ENCODE assay signal across 8 cellular contexts in genomic region chr11:67583319-67584204, GRCh38. TPM values are rescaled to one million over a fixed set of nuclear protein-coding genes. Genes with fewer than 3 reads are reported as not detected.
A peak's percentile ranks its signal among the peaks of the same experiment; 100 is the strongest.
DNase-seq lines count a peak whose midpoint lies in the region; ATAC-seq and TF ChIP-seq lines count a peak whose summit lies in the region.

GSTP1 (plus strand) TSS chr11:67583812; CDS start chr11:67583844, 32 bp downstream.

- ATAC-seq in HG03521 (IDR thresholded peaks at IDR 0.05; ENCODE audit: unreplicated experiment): peak; percentile 61
- peak; percentile 86 for ATAC-seq in activated T-helper 17 cell treated with anti-CD3 and anti-CD28 coated beads, Interleukin-2, amount 50 U/mL, for 72 hours (replicated peaks)

- H3K27ac Mint-ChIP-seq in activated T-helper 17 cell treated with anti-CD3 and anti-CD28 coated beads, Interleukin-2, amount 50 U/mL, for 72 hours: peak within 1 kb of the TSS; percentile 76
- H3K27ac Mint-ChIP-seq in nephron progenitor cell: peak within 1 kb of the TSS; percentile 97
- peak within 1 kb of the TSS; percentile 92 for H3K27ac Mint-ChIP-seq in stimulated activated naive CD8-positive, alpha-beta T cell treated with anti-CD3 and anti-CD28 coated beads, Interleukin-15, Interleukin-2, amounts not matched to agents 100 ng/mL and 50 ng/mL, for 24 hours

- TF ChIP-seq CTCF in C4-2B (conservative IDR thresholded peaks at IDR 0.05) (no peak), RWPE1 (conservative IDR thresholded peaks at IDR 0.05; ENCODE audit: low read depth) (peak; percentile 87), fibroblast of the aortic adventitia (IDR thresholded peaks at IDR 0.05; ENCODE audit: insufficient read depth, low read length) (peak; percentile 57), nephron progenitor cell (IDR thresholded peaks at IDR 0.05) (peak; percentile 73)

- H3K27me3 Mint-ChIP-seq in activated T-helper 17 cell treated with anti-CD3 and anti-CD28 coated beads, Interleukin-2, amount 50 U/mL, for 72 hours: no peaks in the 10 kb centered on the region
- peaks cover 52% of the 10 kb centered on the region for H3K27me3 Mint-ChIP-seq in nephron progenitor cell (ENCODE audit: low read depth, poor library complexity)
- peaks cover 14% of the 10 kb centered on the region for H3K27me3 Mint-ChIP-seq in stimulated activated naive CD8-positive, alpha-beta T cell treated with anti-CD3 and anti-CD28 coated beads, Interleukin-15, Interleukin-2, amounts not matched to agents 100 ng/mL and 50 ng/mL, for 24 hours

- H3K4me3 Mint-ChIP-seq in activated T-helper 17 cell treated with anti-CD3 and anti-CD28 coated beads, Interleukin-2, amount 50 U/mL, for 72 hours: peak within 1 kb of the TSS; percentile 85
- H3K4me3 Mint-ChIP-seq in nephron progenitor cell: peak within 1 kb of the TSS; percentile 96
- H3K4me3 Mint-ChIP-seq in stimulated activated naive CD8-positive, alpha-beta T cell treated with anti-CD3 and anti-CD28 coated beads, Interleukin-15, Interleukin-2, amounts not matched to agents 100 ng/mL and 50 ng/mL, for 24 hours: peak within 1 kb of the TSS; percentile 89

- CTCF ChIA-PET in RWPE1 (lab: Yijun Ruan, JAX): interaction anchor here (0.5 to 1.7 kb wide), 7 partner anchors 10 to 519 kb away, joined by 3 to 12 read pairs (median 3); no protein-coding TSS in a partner anchor

- H3K27ac ChIP-seq in C4-2B (peak within 1 kb of the TSS; percentile 80), RWPE1 (peak within 1 kb of the TSS; percentile 99)

- H3K4me3 ChIP-seq in fibroblast of the aortic adventitia (ENCODE audit: low read depth, low read length): peak within 1 kb of the TSS; percentile 82

- POLR2A ChIA-PET in RWPE1 (lab: Yijun Ruan, JAX; ENCODE audit: low non-redundant PET): interaction anchor here (0.6 to 1.3 kb wide), 3 partner anchors 12 to 46 kb away, joined by 3 to 7 read pairs (median 5); partner anchors contain the start of genes NDUFV1 and NUDT8

- H3K9me3 Mint-ChIP-seq in activated T-helper 17 cell treated with anti-CD3 and anti-CD28 coated beads, Interleukin-2, amount 50 U/mL, for 72 hours: no peaks in the 10 kb centered on the region
- H3K9me3 Mint-ChIP-seq in nephron progenitor cell: peaks cover 3% of the 10 kb centered on the region
- no peaks in the 10 kb centered on the region for H3K9me3 Mint-ChIP-seq in stimulated activated naive CD8-positive, alpha-beta T cell treated with anti-CD3 and anti-CD28 coated beads, Interleukin-15, Interleukin-2, amounts not matched to agents 100 ng/mL and 50 ng/mL, for 24 hours

- DNase-seq in GM19238 (ENCODE audit: insufficient read length, low spot score): peak; percentile 80
- peak; percentile 77 for DNase-seq in RWPE1 (ENCODE audit: low spot score)
- DNase-seq in fibroblast of the aortic adventitia (ENCODE audit: low read depth): peak; percentile 85
- peak; percentile 93 for DNase-seq in nephron progenitor cell

- peaks cover 37% of the 10 kb centered on the region for H3K4me1 Mint-ChIP-seq in activated T-helper 17 cell treated with anti-CD3 and anti-CD28 coated beads, Interleukin-2, amount 50 U/mL, for 72 hours
- peaks cover 56% of the 10 kb centered on the region for H3K4me1 Mint-ChIP-seq in nephron progenitor cell
- peaks cover 61% of the 10 kb centered on the region for H3K4me1 Mint-ChIP-seq in stimulated activated naive CD8-positive, alpha-beta T cell treated with anti-CD3 and anti-CD28 coated beads, Interleukin-15, Interleukin-2, amounts not matched to agents 100 ng/mL and 50 ng/mL, for 24 hours (ENCODE audit: low read depth)

- peaks cover 28% of the 10 kb centered on the region for H3K36me3 Mint-ChIP-seq in activated T-helper 17 cell treated with anti-CD3 and anti-CD28 coated beads, Interleukin-2, amount 50 U/mL, for 72 hours (ENCODE audit: low read depth)
- H3K36me3 Mint-ChIP-seq in nephron progenitor cell (ENCODE audit: low read depth): peaks cover 38% of the 10 kb centered on the region
- H3K36me3 Mint-ChIP-seq in stimulated activated naive CD8-positive, alpha-beta T cell treated with anti-CD3 and anti-CD28 coated beads, Interleukin-15, Interleukin-2, amounts not matched to agents 100 ng/mL and 50 ng/mL, for 24 hours (ENCODE audit: low read depth): peaks cover 35% of the 10 kb centered on the region

RNA-seq across cellular contexts. Expression of gene GSTP1, which starts in this region (rescaled TPM):
- total RNA-seq in activated T-helper 17 cell treated with anti-CD3 and anti-CD28 coated beads, Interleukin-2, amount 50 U/mL, for 72 hours: 100 to 1,000 TPM; 187 to 394 TPM
- total RNA-seq in fibroblast of the aortic adventitia (ENCODE audit: low replicate concordance): 172 and 538 TPM in 2 replicates

Comparison
In these comparisons a context has a peak if more than half of its experiments do, and no peak if none do; other contexts are left out.
1. Peak in every context shown above with its lines: DNase-seq, ATAC-seq, H3K4me3 ChIP-seq and H3K27ac ChIP-seq.